Comparison of ENCODE assay signal across 1 cellular context in the genomic region with DNA sequence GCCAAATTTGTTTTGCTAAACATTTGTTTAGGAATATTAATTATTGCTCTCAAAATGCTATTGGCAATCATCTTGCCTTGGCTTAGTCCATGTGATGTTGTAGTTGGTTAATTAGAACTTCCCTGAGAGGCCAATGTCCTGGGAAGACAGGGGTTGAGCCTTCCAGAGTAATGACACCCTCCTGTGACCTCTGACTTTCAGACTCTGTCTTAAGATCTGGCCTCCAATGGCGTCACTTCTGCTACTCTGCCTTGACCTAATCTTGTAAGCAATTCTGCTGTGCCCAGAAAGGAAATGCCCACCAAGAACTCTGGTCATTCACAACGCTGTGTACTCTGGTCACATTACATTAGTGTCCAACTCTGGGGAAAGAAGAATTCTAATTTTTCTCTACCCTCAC.
TF ChIP-seq lines count a peak whose summit lies in the region.

No MANE protein-coding gene starts in this region.

TF ChIP-seq in GM23338, 12 proteins besides CTCF, POLR2A, EP300 and RAD21 (continued from another document):
- TF ChIP-seq, protein P1, sequence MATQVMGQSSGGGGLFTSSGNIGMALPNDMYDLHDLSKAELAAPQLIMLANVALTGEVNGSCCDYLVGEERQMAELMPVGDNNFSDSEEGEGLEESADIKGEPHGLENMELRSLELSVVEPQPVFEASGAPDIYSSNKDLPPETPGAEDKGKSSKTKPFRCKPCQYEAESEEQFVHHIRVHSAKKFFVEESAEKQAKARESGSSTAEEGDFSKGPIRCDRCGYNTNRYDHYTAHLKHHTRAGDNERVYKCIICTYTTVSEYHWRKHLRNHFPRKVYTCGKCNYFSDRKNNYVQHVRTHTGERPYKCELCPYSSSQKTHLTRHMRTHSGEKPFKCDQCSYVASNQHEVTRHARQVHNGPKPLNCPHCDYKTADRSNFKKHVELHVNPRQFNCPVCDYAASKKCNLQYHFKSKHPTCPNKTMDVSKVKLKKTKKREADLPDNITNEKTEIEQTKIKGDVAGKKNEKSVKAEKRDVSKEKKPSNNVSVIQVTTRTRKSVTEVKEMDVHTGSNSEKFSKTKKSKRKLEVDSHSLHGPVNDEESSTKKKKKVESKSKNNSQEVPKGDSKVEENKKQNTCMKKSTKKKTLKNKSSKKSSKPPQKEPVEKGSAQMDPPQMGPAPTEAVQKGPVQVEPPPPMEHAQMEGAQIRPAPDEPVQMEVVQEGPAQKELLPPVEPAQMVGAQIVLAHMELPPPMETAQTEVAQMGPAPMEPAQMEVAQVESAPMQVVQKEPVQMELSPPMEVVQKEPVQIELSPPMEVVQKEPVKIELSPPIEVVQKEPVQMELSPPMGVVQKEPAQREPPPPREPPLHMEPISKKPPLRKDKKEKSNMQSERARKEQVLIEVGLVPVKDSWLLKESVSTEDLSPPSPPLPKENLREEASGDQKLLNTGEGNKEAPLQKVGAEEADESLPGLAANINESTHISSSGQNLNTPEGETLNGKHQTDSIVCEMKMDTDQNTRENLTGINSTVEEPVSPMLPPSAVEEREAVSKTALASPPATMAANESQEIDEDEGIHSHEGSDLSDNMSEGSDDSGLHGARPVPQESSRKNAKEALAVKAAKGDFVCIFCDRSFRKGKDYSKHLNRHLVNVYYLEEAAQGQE (IDR thresholded peaks at IDR 0.05; ENCODE audit: unreplicated experiment): no peak
- TF ChIP-seq ZNF331 (CRISPR knock-in tag; IDR thresholded peaks at IDR 0.05; ENCODE audit: low read depth): no peak
- TF ChIP-seq, protein P2, sequence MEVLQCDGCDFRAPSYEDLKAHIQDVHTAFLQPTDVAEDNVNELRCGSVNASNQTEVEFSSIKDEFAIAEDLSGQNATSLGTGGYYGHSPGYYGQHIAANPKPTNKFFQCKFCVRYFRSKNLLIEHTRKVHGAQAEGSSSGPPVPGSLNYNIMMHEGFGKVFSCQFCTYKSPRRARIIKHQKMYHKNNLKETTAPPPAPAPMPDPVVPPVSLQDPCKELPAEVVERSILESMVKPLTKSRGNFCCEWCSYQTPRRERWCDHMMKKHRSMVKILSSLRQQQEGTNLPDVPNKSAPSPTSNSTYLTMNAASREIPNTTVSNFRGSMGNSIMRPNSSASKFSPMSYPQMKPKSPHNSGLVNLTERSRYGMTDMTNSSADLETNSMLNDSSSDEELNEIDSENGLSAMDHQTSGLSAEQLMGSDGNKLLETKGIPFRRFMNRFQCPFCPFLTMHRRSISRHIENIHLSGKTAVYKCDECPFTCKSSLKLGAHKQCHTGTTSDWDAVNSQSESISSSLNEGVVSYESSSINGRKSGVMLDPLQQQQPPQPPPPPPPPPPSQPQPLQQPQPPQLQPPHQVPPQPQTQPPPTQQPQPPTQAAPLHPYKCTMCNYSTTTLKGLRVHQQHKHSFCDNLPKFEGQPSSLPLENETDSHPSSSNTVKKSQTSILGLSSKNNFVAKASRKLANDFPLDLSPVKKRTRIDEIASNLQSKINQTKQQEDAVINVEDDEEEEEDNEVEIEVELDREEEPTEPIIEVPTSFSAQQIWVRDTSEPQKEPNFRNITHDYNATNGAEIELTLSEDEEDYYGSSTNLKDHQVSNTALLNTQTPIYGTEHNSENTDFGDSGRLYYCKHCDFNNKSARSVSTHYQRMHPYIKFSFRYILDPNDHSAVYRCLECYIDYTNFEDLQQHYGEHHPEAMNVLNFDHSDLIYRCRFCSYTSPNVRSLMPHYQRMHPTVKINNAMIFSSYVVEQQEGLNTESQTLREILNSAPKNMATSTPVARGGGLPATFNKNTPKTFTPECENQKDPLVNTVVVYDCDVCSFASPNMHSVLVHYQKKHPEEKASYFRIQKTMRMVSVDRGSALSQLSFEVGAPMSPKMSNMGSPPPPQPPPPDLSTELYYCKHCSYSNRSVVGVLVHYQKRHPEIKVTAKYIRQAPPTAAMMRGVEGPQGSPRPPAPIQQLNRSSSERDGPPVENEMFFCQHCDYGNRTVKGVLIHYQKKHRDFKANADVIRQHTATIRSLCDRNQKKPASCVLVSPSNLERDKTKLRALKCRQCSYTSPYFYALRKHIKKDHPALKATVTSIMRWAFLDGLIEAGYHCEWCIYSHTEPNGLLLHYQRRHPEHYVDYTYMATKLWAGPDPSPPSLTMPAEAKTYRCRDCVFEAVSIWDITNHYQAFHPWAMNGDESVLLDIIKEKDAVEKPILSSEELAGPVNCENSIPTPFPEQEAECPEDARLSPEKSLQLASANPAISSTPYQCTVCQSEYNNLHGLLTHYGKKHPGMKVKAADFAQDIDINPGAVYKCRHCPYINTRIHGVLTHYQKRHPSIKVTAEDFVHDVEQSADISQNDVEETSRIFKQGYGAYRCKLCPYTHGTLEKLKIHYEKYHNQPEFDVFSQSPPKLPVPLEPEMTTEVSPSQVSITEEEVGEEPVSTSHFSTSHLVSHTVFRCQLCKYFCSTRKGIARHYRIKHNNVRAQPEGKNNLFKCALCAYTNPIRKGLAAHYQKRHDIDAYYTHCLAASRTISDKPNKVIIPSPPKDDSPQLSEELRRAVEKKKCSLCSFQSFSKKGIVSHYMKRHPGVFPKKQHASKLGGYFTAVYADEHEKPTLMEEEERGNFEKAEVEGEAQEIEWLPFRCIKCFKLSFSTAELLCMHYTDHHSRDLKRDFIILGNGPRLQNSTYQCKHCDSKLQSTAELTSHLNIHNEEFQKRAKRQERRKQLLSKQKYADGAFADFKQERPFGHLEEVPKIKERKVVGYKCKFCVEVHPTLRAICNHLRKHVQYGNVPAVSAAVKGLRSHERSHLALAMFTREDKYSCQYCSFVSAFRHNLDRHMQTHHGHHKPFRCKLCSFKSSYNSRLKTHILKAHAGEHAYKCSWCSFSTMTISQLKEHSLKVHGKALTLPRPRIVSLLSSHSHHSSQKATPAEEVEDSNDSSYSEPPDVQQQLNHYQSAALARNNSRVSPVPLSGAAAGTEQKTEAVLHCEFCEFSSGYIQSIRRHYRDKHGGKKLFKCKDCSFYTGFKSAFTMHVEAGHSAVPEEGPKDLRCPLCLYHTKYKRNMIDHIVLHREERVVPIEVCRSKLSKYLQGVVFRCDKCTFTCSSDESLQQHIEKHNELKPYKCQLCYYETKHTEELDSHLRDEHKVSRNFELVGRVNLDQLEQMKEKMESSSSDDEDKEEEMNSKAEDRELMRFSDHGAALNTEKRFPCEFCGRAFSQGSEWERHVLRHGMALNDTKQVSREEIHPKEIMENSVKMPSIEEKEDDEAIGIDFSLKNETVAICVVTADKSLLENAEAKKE (CRISPR knock-in tag; IDR thresholded peaks at IDR 0.05): no peak
